Comparison of ENCODE assay signal across 19 cellular contexts in genomic region chr2:216752855-216753505, GRCh38. TPM values are rescaled to one million over a fixed set of nuclear protein-coding genes. Genes with fewer than 3 reads are reported as not detected.
DNase-seq lines count a peak whose midpoint lies in the region; ATAC-seq, FAIRE-seq and TF ChIP-seq lines count a peak whose summit lies in the region.
"Had no signal": no experiment of that assay in that cellular context is flagged by ENCODE, and none has a peak within 500 bp of the region (broad histone marks: within the 10 kb centered on the region; RNA-seq: fewer than 3 reads in every experiment).

No MANE protein-coding gene starts in this region.

- TF ChIP-seq CTCF in bronchial epithelial cell (IDR thresholded peaks at IDR 0.05; ENCODE audit: insufficient read depth, low read length, severe bottlenecking) (no peak), fibroblast of pulmonary artery (IDR thresholded peaks at IDR 0.05; ENCODE audit: low read length, missing control alignments) (no peak)

- H3K36me3 ChIP-seq in bronchial epithelial cell (ENCODE audit: control insufficient read depth, insufficient read depth, low read length), result no peaks in the 10 kb centered on the region
- H3K36me3 ChIP-seq: BE2C had no signal

- DNase-seq in AG20443 (ENCODE audit: low spot score) (peak; percentile 49), bronchial epithelial cell (ENCODE audit: low read depth) (no peak), fibroblast of pulmonary artery (ENCODE audit: low read depth) (peak; percentile 49), mesenteric fat pad (ENCODE audit: low spot score) (peak; percentile 5), HT-29 (ENCODE audit: low spot score) (no peak), NCI-H187 treated with DMSO at 0.1 percent for 48 hours (lab: John Stamatoyannopoulos, UW) (no peak)
- DNase-seq: ACHN; BE2C; Calu3; CD4-positive, alpha-beta memory T cell; DMS53; HCEC 1CT; KBM-7; NCI-H1436; NCI-H2029 treated with DMSO at 0.1 percent for 48 hours; NCI-H510A; NCI-H82 had no signal

- FAIRE-seq in bronchial epithelial cell (lab: Jason Lieb, UNC), result peak; percentile 72

- no peak overlapping the region for H3K4me3 ChIP-seq in bronchial epithelial cell (ENCODE audit: low read depth, low read length)
- no peak overlapping the region for H3K4me3 ChIP-seq in fibroblast of pulmonary artery (replicated peaks; ENCODE audit: low read depth, low read length)

- ATAC-seq in GM21717 (IDR thresholded peaks at IDR 0.05; ENCODE audit: unreplicated experiment) (no peak), HG02588 (IDR thresholded peaks at IDR 0.05; ENCODE audit: unreplicated experiment) (no peak)

- H3K27me3 ChIP-seq in bronchial epithelial cell (ENCODE audit: control insufficient read depth, insufficient read depth, low read length), result peaks cover 3% of the 10 kb centered on the region
- H3K27me3 ChIP-seq: BE2C had no signal

RNA-seq across cellular contexts. Expression of gene IGFBP5, which starts 57.6 kb away (rescaled TPM):
- total RNA-seq in bronchial epithelial cell, result 0.51 and 9.2 TPM in 2 replicates
- 497 TPM for total RNA-seq in mesenteric fat pad
- total RNA-seq in HT-29 (2014; rRNA removed; shearing (Covaris generic)), result not detected in 2 replicates

Comparison
In these comparisons a context has a peak if more than half of its experiments do, and no peak if none do; other contexts are left out.
1. DNase-seq: peak in AG20443 (single experiment), fibroblast of pulmonary artery (single experiment) and mesenteric fat pad (single experiment); none in bronchial epithelial cell (single experiment), HT-29 (single experiment) and NCI-H187 treated with DMSO at 0.1 percent for 48 hours (single experiment).
2. RNA of gene IGFBP5, which starts 57.6 kb away (total RNA-seq): 497 TPM in mesenteric fat pad (single experiment); 0.51 to 9.2 TPM in bronchial epithelial cell and not detected in HT-29; every median in the first group is over 10 times any median in the second.